Comparison of ENCODE assay signal across 1 cellular context in genomic region chr17:27567563-27567859, GRCh38.
TF ChIP-seq lines count a peak whose summit lies in the region.

No MANE protein-coding gene starts in this region.

TF ChIP-seq in IMR-90, 13 proteins besides CTCF, POLR2A, EP300 and RAD21 (continued from another document):
- no peak for TF ChIP-seq ELK1 (IDR thresholded peaks at IDR 0.05; ENCODE audit: borderline replicate concordance, low read depth, low read length)
- TF ChIP-seq RFX5 (IDR thresholded peaks at IDR 0.05; ENCODE audit: low read depth, low read length), result no peak
- no peak for TF ChIP-seq RCOR1 (IDR thresholded peaks at IDR 0.05; ENCODE audit: insufficient replicate concordance, low read length)
- no peak for TF ChIP-seq FOS (IDR thresholded peaks at IDR 0.05; ENCODE audit: low read depth, low read length)
- no peak for TF ChIP-seq MAZ (IDR thresholded peaks at IDR 0.05; ENCODE audit: borderline replicate concordance, low read depth, low read length)
- no peak for TF ChIP-seq BHLHE40 (IDR thresholded peaks at IDR 0.05; ENCODE audit: low read depth, low read length)
- TF ChIP-seq CEBPB (IDR thresholded peaks at IDR 0.05; ENCODE audit: low read depth, low read length), result no peak
- TF ChIP-seq CHD1 (IDR thresholded peaks at IDR 0.05; ENCODE audit: low read depth, low read length), result no peak
- no peak for TF ChIP-seq SMC3 (IDR thresholded peaks at IDR 0.05; ENCODE audit: low read depth, low read length)
- TF ChIP-seq USF2 (IDR thresholded peaks at IDR 0.05; ENCODE audit: low read depth, low read length), result no peak
- TF ChIP-seq MAFK (IDR thresholded peaks at IDR 0.05; ENCODE audit: low read depth, low read length), result no peak
